In the genomic region with DNA sequence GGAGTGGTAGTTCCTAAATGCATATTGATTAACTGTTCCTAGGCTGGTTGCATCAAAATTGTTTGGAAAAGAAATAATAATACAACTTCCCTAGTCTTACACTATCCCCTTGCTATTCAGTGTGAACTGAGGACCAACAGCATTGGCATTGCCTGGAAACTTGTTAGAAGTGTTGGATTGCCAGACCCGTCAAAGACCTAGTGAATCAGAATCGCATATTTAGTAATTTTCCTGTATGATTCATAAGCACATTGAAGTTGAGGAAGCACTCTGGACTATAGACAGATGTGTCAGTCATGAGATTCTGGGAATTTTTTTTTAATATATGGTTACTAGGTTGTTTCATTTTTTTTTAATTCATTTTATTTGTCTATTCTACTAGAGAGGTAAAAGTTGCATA, we compare ENCODE assay signal across 1 cellular context.
TF ChIP-seq lines count a peak whose summit lies in the region.

No MANE protein-coding gene starts in this region.

TF ChIP-seq in SK-N-SH treated with all-trans-retinoic acid at 6 μM for 48 hours, 23 proteins besides CTCF, POLR2A, EP300 and RAD21:
- TF ChIP-seq PPARA (CRISPR knock-in tag; IDR thresholded peaks at IDR 0.05; ENCODE audit: borderline replicate concordance) (no peak), ZNF8 (CRISPR knock-in tag; IDR thresholded peaks at IDR 0.05) (no peak), SNAI2 (CRISPR knock-in tag; IDR thresholded peaks at IDR 0.05) (no peak), ESRRG (CRISPR knock-in tag; IDR thresholded peaks at IDR 0.05) (no peak), ZFP30 (CRISPR knock-in tag; IDR thresholded peaks at IDR 0.05) (no peak), ZFP3 (CRISPR knock-in tag; IDR thresholded peaks at IDR 0.05) (no peak), GLIS3 (CRISPR knock-in tag; IDR thresholded peaks at IDR 0.05) (no peak)
- TF ChIP-seq, protein P1, sequence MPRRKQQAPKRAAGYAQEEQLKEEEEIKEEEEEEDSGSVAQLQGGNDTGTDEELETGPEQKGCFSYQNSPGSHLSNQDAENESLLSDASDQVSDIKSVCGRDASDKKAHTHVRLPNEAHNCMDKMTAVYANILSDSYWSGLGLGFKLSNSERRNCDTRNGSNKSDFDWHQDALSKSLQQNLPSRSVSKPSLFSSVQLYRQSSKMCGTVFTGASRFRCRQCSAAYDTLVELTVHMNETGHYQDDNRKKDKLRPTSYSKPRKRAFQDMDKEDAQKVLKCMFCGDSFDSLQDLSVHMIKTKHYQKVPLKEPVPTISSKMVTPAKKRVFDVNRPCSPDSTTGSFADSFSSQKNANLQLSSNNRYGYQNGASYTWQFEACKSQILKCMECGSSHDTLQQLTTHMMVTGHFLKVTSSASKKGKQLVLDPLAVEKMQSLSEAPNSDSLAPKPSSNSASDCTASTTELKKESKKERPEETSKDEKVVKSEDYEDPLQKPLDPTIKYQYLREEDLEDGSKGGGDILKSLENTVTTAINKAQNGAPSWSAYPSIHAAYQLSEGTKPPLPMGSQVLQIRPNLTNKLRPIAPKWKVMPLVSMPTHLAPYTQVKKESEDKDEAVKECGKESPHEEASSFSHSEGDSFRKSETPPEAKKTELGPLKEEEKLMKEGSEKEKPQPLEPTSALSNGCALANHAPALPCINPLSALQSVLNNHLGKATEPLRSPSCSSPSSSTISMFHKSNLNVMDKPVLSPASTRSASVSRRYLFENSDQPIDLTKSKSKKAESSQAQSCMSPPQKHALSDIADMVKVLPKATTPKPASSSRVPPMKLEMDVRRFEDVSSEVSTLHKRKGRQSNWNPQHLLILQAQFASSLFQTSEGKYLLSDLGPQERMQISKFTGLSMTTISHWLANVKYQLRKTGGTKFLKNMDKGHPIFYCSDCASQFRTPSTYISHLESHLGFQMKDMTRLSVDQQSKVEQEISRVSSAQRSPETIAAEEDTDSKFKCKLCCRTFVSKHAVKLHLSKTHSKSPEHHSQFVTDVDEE (CRISPR knock-in tag; IDR thresholded peaks at IDR 0.05): no peak
TF ChIP-seq in SK-N-SH treated with all-trans-retinoic acid at 6 μM for 48 hours: peak in this region for 0.
